ENCODE assay signal across 8 cellular contexts in genomic region chr17:38729886-38730525, GRCh38. TPM values are rescaled to one million over a fixed set of nuclear protein-coding genes. Genes with fewer than 3 reads are reported as not detected.
A peak's percentile ranks its signal among the peaks of the same experiment; 100 is the strongest.
DNase-seq lines count a peak whose midpoint lies in the region; ATAC-seq and TF ChIP-seq lines count a peak whose summit lies in the region.

CISD3 (plus strand) TSS chr17:38730341; CDS start chr17:38730359, 18 bp downstream.

- peak within 1 kb of the TSS; percentile 98 for H3K14ac ChIP-seq in IMR-90 (replicated peaks; ENCODE audit: low read depth, low read length)

- H2BK120ac ChIP-seq in IMR-90 (ENCODE audit: low read depth, low read length), result peak within 1 kb of the TSS; percentile 13; the same call in 1 of the 2 replicates

- POLR2A ChIA-PET in IMR-90 (lab: Charles Lee; ENCODE audit: unreplicated experiment) (no interaction called here), RWPE1 (lab: Yijun Ruan, JAX; ENCODE audit: low non-redundant PET) (no interaction called here)

- H3K36me3 ChIP-seq in IMR-90 (ENCODE audit: control insufficient read depth, insufficient read depth, low read length) (peaks cover 24% of the 10 kb centered on the region), stomach (peaks cover 9 to 28% (median 25%) of the 10 kb centered on the region in 4 donors)

- H3K27ac Mint-ChIP-seq in activated T-helper 2 cell treated with anti-CD3 and anti-CD28 coated beads, Interferon-gamma antibody, Interleukin-2, Interleukin-4, amounts not matched to agents 10 μg/mL and 5 μg/mL and 100 μg/mL, durations not matched to agents 14 hours and 24 hours and 36 hours, result peak within 1 kb of the TSS; percentile 86
- peak within 1 kb of the TSS; percentile 92 for H3K27ac Mint-ChIP-seq in neural crest cell (ENCODE audit: unreplicated experiment)

- intact Hi-C loops in IMR-90 (cut with micrococcal nuclease), result no loop called here
- intact Hi-C loops in activated T-helper 2 cell treated with anti-CD3 and anti-CD28 coated beads, Interferon-gamma antibody, Interleukin-2, Interleukin-4, amounts not matched to agents 10 μg/mL and 5 μg/mL and 100 μg/mL, durations not matched to agents 14 hours and 24 hours and 36 hours (cut with micrococcal nuclease), result loop anchor here (10.0 kb wide), 1 partner anchor 1325 kb away; the partner anchor contains the start of genes ACACA and TADA2A
- intact Hi-C loops in stomach (cut with DNase I; ENCODE audit: low total_unique reads), result no loop called here

- CTCF ChIA-PET in IMR-90 (lab: Yijun Ruan, JAX) (interaction anchor here (0.5 to 1.8 kb wide), 2 partner anchors 52 to 245 kb away, joined by 3 to 4 read pairs; no protein-coding TSS in a partner anchor), RWPE1 (lab: Yijun Ruan, JAX) (interaction anchor here (0.6 to 1.4 kb wide), 4 partner anchors 13 to 56 kb away, joined by 3 to 5 read pairs (median 4); no protein-coding TSS in a partner anchor)

- peak within 1 kb of the TSS; percentile 78 for H2BK5ac ChIP-seq in IMR-90 (ENCODE audit: low read depth, low read length, poor library complexity, severe bottlenecking)

- H3K9me1 ChIP-seq in IMR-90 (ENCODE audit: insufficient read depth, low read length), result 0 out of 2 replicates have a peak, but pooled peaks cover 11% of the 10 kb centered on the region

- DNase-seq in DMS 273 (lab: John Stamatoyannopoulos, UW; ENCODE audit: unreplicated experiment) (peak; percentile 97), IMR-90 (peak; percentile 76), RWPE1 (ENCODE audit: low spot score) (peak; percentile 83), fibroblast of the conjunctiva (ENCODE audit: low read depth) (peak; percentile 72), neural crest cell (ENCODE audit: low read depth, low spot score) (peak; percentile 79), stomach (peak; percentile 91)
- DNase-seq in activated T-helper 2 cell treated with anti-CD3 and anti-CD28 coated beads, Interferon-gamma antibody, Interleukin-2, Interleukin-4, amounts not matched to agents 10 μg/mL and 5 μg/mL and 100 μg/mL, durations not matched to agents 14 hours and 24 hours and 36 hours (ENCODE audit: low spot score), result peak; percentile 84

- TF ChIP-seq POLR2A in IMR-90 (IDR thresholded peaks at IDR 0.05; ENCODE audit: low read depth, low read length) (no peak), stomach (IDR thresholded peaks at IDR 0.05) (no peak)

- H2BK20ac ChIP-seq in IMR-90 (ENCODE audit: low read depth, low read length), result no peak within 1 kb of the TSS

- H3K27ac ChIP-seq in IMR-90 (ENCODE audit: insufficient read depth, low read length) (peak within 1 kb of the TSS; percentile 87), RWPE1 (peak within 1 kb of the TSS; percentile 89), stomach (peak within 1 kb of the TSS; percentile 90 to 97 (median 92))

- peak within 1 kb of the TSS; percentile 91 for H4K91ac ChIP-seq in IMR-90 (ENCODE audit: insufficient read depth, low read depth, low read length)

- H3K4me1 Mint-ChIP-seq in activated T-helper 2 cell treated with anti-CD3 and anti-CD28 coated beads, Interferon-gamma antibody, Interleukin-2, Interleukin-4, amounts not matched to agents 10 μg/mL and 5 μg/mL and 100 μg/mL, durations not matched to agents 14 hours and 24 hours and 36 hours (ENCODE audit: low read depth), result peaks cover 71% of the 10 kb centered on the region
- H3K4me1 Mint-ChIP-seq in neural crest cell, result peaks cover 33% of the 10 kb centered on the region

- H3K27me3 Mint-ChIP-seq in activated T-helper 2 cell treated with anti-CD3 and anti-CD28 coated beads, Interferon-gamma antibody, Interleukin-2, Interleukin-4, amounts not matched to agents 10 μg/mL and 5 μg/mL and 100 μg/mL, durations not matched to agents 14 hours and 24 hours and 36 hours (ENCODE audit: low read depth), result no peaks in the 10 kb centered on the region
- peaks cover 12% of the 10 kb centered on the region for H3K27me3 Mint-ChIP-seq in neural crest cell (ENCODE audit: low read depth)

- H3K4ac ChIP-seq in IMR-90 (ENCODE audit: low read depth, low read length), result peak within 1 kb of the TSS; percentile 95

- peaks cover 26% of the 10 kb centered on the region for H4K20me1 ChIP-seq in IMR-90 (ENCODE audit: insufficient read depth, low read length)

- no TSS peak for BruUV-seq in IMR-90 (replicated peaks; lab: Mats Ljungman, UMichigan)

- H3K23ac ChIP-seq in IMR-90 (ENCODE audit: low read depth, low read length), result peak within 1 kb of the TSS; percentile 98

- peak within 1 kb of the TSS; percentile 82 to 97 for H4K8ac ChIP-seq in IMR-90 (ENCODE audit: low read depth in 2 of 2, low read length in 2 of 2)

- H3K56ac ChIP-seq in IMR-90 (ENCODE audit: extremely low read depth, insufficient read depth, low read length), result peak within 1 kb of the TSS; percentile 93

- in situ Hi-C loops in IMR-90 (cut with MboI; ENCODE audit: low sequenced_read_pairs), result loop anchor here (5.0 kb wide), 1 partner anchor 53 kb away; no protein-coding TSS in a partner anchor

- ATAC-seq in GM21447 (IDR thresholded peaks at IDR 0.05; ENCODE audit: unreplicated experiment), result peak; percentile 45
- ATAC-seq in IMR-90 (ENCODE audit: low read depth), result peak; percentile 96

- TF ChIP-seq CTCF in IMR-90 (conservative IDR thresholded peaks at IDR 0.05; ENCODE audit: low read depth, low read length) (peak; percentile 82), RWPE1 (conservative IDR thresholded peaks at IDR 0.05; ENCODE audit: low read depth) (peak; percentile 91), neural crest cell (conservative IDR thresholded peaks at IDR 0.05) (peak; percentile 81), stomach (IDR thresholded peaks at IDR 0.05) (peak in 5 of 7 experiments; percentile 25 to 93 (median 73))

- H2AK5ac ChIP-seq in IMR-90 (ENCODE audit: low read depth, low read length), result peak within 1 kb of the TSS; percentile 98

- peak within 1 kb of the TSS; percentile 99 for H2AK9ac ChIP-seq in IMR-90 (replicated peaks; ENCODE audit: low read depth, low read length, poor library complexity)

- WGBS in IMR-90 (ENCODE audit: extremely low coverage in 2 of 2, insufficient read length in 1 of 2), 2 experiments, result 4% methylated on average over 42 of the region's 92 CpGs; no CpG with 5 or more reads in 1 of the 2 experiments
- 0 to 1% (median 0%) methylated on average over 49 to 89 of the region's 92 CpGs for WGBS in stomach, 5 donors

- H3K36me3 Mint-ChIP-seq in activated T-helper 2 cell treated with anti-CD3 and anti-CD28 coated beads, Interferon-gamma antibody, Interleukin-2, Interleukin-4, amounts not matched to agents 10 μg/mL and 5 μg/mL and 100 μg/mL, durations not matched to agents 14 hours and 24 hours and 36 hours (ENCODE audit: low read depth), result peaks cover 43% of the 10 kb centered on the region
- peaks cover 6% of the 10 kb centered on the region for H3K36me3 Mint-ChIP-seq in neural crest cell (ENCODE audit: low read depth)

- H3K9me3 ChIP-seq in IMR-90 (ENCODE audit: control insufficient read depth, insufficient read depth, low read length), result no peaks in the 10 kb centered on the region
- no peaks in the 10 kb centered on the region for H3K9me3 ChIP-seq in stomach

- no peaks in the 10 kb centered on the region for H3K9me3 Mint-ChIP-seq in activated T-helper 2 cell treated with anti-CD3 and anti-CD28 coated beads, Interferon-gamma antibody, Interleukin-2, Interleukin-4, amounts not matched to agents 10 μg/mL and 5 μg/mL and 100 μg/mL, durations not matched to agents 14 hours and 24 hours and 36 hours
- no peaks in the 10 kb centered on the region for H3K9me3 Mint-ChIP-seq in neural crest cell

- H3K4me3 ChIP-seq in IMR-90 (ENCODE audit: insufficient read depth, low read depth, low read length) (peak within 1 kb of the TSS; percentile 86), stomach (peak within 1 kb of the TSS; percentile 83 to 85 (median 84))

- peak within 1 kb of the TSS; percentile 71 for H4K5ac ChIP-seq in IMR-90 (ENCODE audit: low read depth, low read length)

- peak within 1 kb of the TSS; percentile 97 for H3K9ac ChIP-seq in IMR-90 (ENCODE audit: low read depth, low read length)

- peak within 1 kb of the TSS; percentile 97 for H3K4me2 ChIP-seq in IMR-90 (ENCODE audit: low read depth, low read length)

- H3K27me3 ChIP-seq in IMR-90 (ENCODE audit: control insufficient read depth, insufficient read depth, low read length) (no peaks in the 10 kb centered on the region), stomach (no peaks in the 10 kb centered on the region)

- H3K4me3 Mint-ChIP-seq in activated T-helper 2 cell treated with anti-CD3 and anti-CD28 coated beads, Interferon-gamma antibody, Interleukin-2, Interleukin-4, amounts not matched to agents 10 μg/mL and 5 μg/mL and 100 μg/mL, durations not matched to agents 14 hours and 24 hours and 36 hours (ENCODE audit: low read depth), result peak within 1 kb of the TSS; percentile 89
- H3K4me3 Mint-ChIP-seq in neural crest cell, result peak within 1 kb of the TSS; percentile 93

- dilution Hi-C loops in IMR-90 (cut with HindIII; ENCODE audit: low sequenced_read_pairs, unreplicated experiment), result no loop called here

- peak within 1 kb of the TSS; percentile 80 for H3K18ac ChIP-seq in IMR-90 (ENCODE audit: low read depth, low read length)

- H2AFZ ChIP-seq in IMR-90 (replicated peaks; ENCODE audit: low read length, poor library complexity), result peak within 1 kb of the TSS; percentile 100

- peak; percentile 39 for TF ChIP-seq RAD21 in IMR-90 (IDR thresholded peaks at IDR 0.05; ENCODE audit: low read length)

- H3K4me1 ChIP-seq in IMR-90 (ENCODE audit: control insufficient read depth, insufficient read depth, low read length) (peaks cover 12% of the 10 kb centered on the region), stomach (peaks cover 48 to 89% (median 72%) of the 10 kb centered on the region in 4 donors)

- no peak for TF ChIP-seq EP300 in stomach (IDR thresholded peaks at IDR 0.05)

- H3K79me1 ChIP-seq in IMR-90 (ENCODE audit: low read depth in 1 of 2, low read length in 2 of 2), result peaks cover 11 to 54% of the 10 kb centered on the region in 2 experiments; a peak in 3 of 4 replicates

- H2BK15ac ChIP-seq in IMR-90 (ENCODE audit: low read depth, low read length), result peak within 1 kb of the TSS; percentile 3; the same call in 1 of the 3 replicates

TF ChIP-seq in IMR-90, 13 proteins besides CTCF, POLR2A, EP300 and RAD21 (continues in another document):
- peak; percentile 75; the same call in 1 of the 2 replicates for TF ChIP-seq MAZ (IDR thresholded peaks at IDR 0.05; ENCODE audit: borderline replicate concordance, low read depth, low read length)
- no peak for TF ChIP-seq MAFK (IDR thresholded peaks at IDR 0.05; ENCODE audit: low read depth, low read length)
- TF ChIP-seq MXI1 (IDR thresholded peaks at IDR 0.05; ENCODE audit: borderline replicate concordance, low read depth, low read length), result no peak
- TF ChIP-seq SMC3 (IDR thresholded peaks at IDR 0.05; ENCODE audit: low read depth, low read length), result peak; percentile 49

RNA-seq across cellular contexts. Expression of gene CISD3, which starts in this region (rescaled TPM):
- total RNA-seq in IMR-90 (2012; rRNA removed) (1.3 and 1.4 TPM in 2 replicates), neural crest cell (9.0 and 11.0 TPM in 2 replicates), stomach (10 to 100 TPM in 2 of 5 donors, 1 to 10 TPM in 3; 4.0 to 56.5 (median 7.0) TPM)
- polyA plus RNA-seq in IMR-90 (2012; rRNA removed) (14.1 and 20.3 TPM in 2 replicates), stomach (10 to 100 TPM; 63.4 to 79.9 (median 76.5) TPM)
- polyA plus RNA-seq in IMR-90 (2012; cell fraction: cytosol; rRNA removed), result 5.4 and 10.6 TPM in 2 replicates
- 2.6 and 4.6 TPM in 2 replicates for polyA plus RNA-seq in IMR-90 (2012; cell fraction: nucleus; rRNA removed; ENCODE audit: low replicate concordance)
- total RNA-seq in activated T-helper 2 cell treated with anti-CD3 and anti-CD28 coated beads, Interferon-gamma antibody, Interleukin-2, Interleukin-4, amounts not matched to agents 10 μg/mL and 5 μg/mL and 100 μg/mL, durations not matched to agents 14 hours and 24 hours and 36 hours, result 32.2 and 37.0 TPM in 2 replicates

Comparison
In these comparisons a context has a peak if more than half of its experiments do, and no peak if none do; other contexts are left out.
1. Peak in every context shown above with its lines: DNase-seq, ATAC-seq, H3K4me3 ChIP-seq and H3K27ac ChIP-seq.